10 cellular contexts compared by ENCODE assay signal in the genomic region with DNA sequence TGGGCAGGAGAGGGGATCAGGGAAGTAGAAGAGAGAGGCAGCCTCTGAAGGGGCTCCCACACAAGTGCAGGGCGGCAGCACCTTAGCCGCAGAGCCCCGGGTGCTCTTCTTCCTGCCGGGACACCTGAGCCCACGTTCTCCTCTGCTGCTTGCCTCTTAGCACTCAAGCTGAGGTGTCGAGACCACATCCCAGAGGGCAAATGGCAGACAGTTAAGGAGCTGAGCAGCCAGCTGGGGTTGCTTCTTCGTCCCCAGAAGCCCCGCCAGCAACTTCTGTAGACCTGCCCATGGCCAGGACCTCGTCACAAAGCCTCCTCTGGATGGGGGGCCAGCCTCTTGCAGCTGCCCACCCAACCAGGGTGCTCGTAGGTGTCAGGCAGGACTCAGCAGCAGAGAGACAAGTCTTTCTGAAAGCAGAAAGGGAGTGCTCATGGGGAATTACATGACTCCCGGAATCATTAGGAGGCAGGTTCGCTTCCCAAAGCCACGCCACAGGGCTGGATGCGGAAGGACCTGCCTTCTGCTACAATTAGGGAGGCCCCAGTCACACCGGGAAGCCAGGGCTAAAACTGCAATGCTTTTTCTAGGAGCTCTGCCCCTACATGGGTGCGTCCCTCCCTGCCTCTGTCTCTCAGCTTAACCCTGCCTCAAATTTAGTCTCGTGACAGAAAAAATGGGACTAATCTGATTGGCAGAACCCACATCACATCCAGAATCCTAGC.
DNase-seq lines count a peak whose midpoint lies in the region; ATAC-seq and TF ChIP-seq lines count a peak whose summit lies in the region.
"Had no signal": no experiment of that assay in that cellular context is flagged by ENCODE, and none has a peak within 500 bp of the region (broad histone marks: within the 10 kb centered on the region; RNA-seq: fewer than 3 reads in every experiment).

No MANE protein-coding gene starts in this region.

- TF ChIP-seq CTCF in GM23338 (conservative IDR thresholded peaks at IDR 0.05; ENCODE audit: low read depth in 2 of 2) (no peak), dorsolateral prefrontal cortex (IDR thresholded peaks at IDR 0.05 in 54 of 56, conservative IDR thresholded peaks at IDR 0.05 in 2 of 56; ENCODE audit: low read depth in 1 of 56, partially characterized antibody in 56 of 56) (no peak), neutrophil (IDR thresholded peaks at IDR 0.05) (no peak)

- H3K4me3 ChIP-seq in GM23338 = no peak overlapping the region
- H3K4me3 ChIP-seq in dorsolateral prefrontal cortex = no peak overlapping the region
- no peak overlapping the region for H3K4me3 ChIP-seq in neutrophil (ENCODE audit: low read depth in 1 of 2, low read length in 1 of 2)
- H3K4me3 ChIP-seq: sigmoid colon had no signal

- no peak overlapping the region for H3K27ac Mint-ChIP-seq in GM23338

- H3K27me3 ChIP-seq in GM23338 (ENCODE audit: insufficient read depth) (no peaks in the 10 kb centered on the region), dorsolateral prefrontal cortex (peaks cover 0 to 4% (median 0%) of the 10 kb centered on the region in 45 donors), neutrophil (no peaks in the 10 kb centered on the region)
- H3K27me3 ChIP-seq: sigmoid colon had no signal

- H3K9me3 Mint-ChIP-seq in GM23338 = peaks cover 9% of the 10 kb centered on the region

- peak overlapping the region; percentile 91 for H2AFZ ChIP-seq in GM23338

- H3K36me3 Mint-ChIP-seq in GM23338 (ENCODE audit: low read depth) = peaks cover 12% of the 10 kb centered on the region

- no peaks in the 10 kb centered on the region for H4K20me1 ChIP-seq in GM23338 (replicated peaks; ENCODE audit: insufficient read depth)

- no peaks in the 10 kb centered on the region for H3K79me2 ChIP-seq in GM23338 (replicated peaks; ENCODE audit: insufficient read depth)

- H3K4me1 Mint-ChIP-seq in GM23338 = peaks cover 10% of the 10 kb centered on the region

- DNase-seq in GM23338 (ENCODE audit: low spot score) (no peak), T-helper 9 cell (peak; percentile 27), dorsolateral prefrontal cortex (no peak), HT-29 (ENCODE audit: low spot score) (no peak), NOMO-1 treated with DMSO at 0.1 percent for 48 hours (lab: John Stamatoyannopoulos, UW; ENCODE audit: unreplicated experiment) (no peak)
- DNase-seq: foreskin melanocyte had no signal

- no peak overlapping the region for H3K4me3 Mint-ChIP-seq in GM23338

- H3K36me3 ChIP-seq in GM23338 (ENCODE audit: insufficient read depth) (no peaks in the 10 kb centered on the region), neutrophil (no peaks in the 10 kb centered on the region)
- H3K36me3 ChIP-seq: sigmoid colon had no signal

- H3K9me3 ChIP-seq in neutrophil = no peaks in the 10 kb centered on the region
- H3K9me3 ChIP-seq: sigmoid colon had no signal

- H3K27ac ChIP-seq in GM23338 (ENCODE audit: low read depth) = no peak overlapping the region
- peak overlapping the region in 32 of 59 donors; percentile 0 to 98 (median 56) for H3K27ac ChIP-seq in dorsolateral prefrontal cortex
- peak overlapping the region; percentile 20 for H3K27ac ChIP-seq in neutrophil
- H3K27ac ChIP-seq: sigmoid colon had no signal

- H3K4me2 ChIP-seq in GM23338 = peak overlapping the region; percentile 20; the same call in 1 of the 2 replicates

- 0 out of 2 replicates have a peak, but pooled peaks cover 10% of the 10 kb centered on the region for H3K9me2 ChIP-seq in GM23338 (ENCODE audit: insufficient read depth)

- no peaks in the 10 kb centered on the region for H3F3A ChIP-seq in GM23338 (replicated peaks; ENCODE audit: low read depth)

- no peaks in the 10 kb centered on the region for H3K27me3 Mint-ChIP-seq in GM23338 (ENCODE audit: insufficient read depth, low read depth, poor library complexity)

- no peaks in the 10 kb centered on the region; the same call in 1 of the 2 replicates for H3K4me1 ChIP-seq in GM23338 (ENCODE audit: insufficient read depth)
- H3K4me1 ChIP-seq in neutrophil (ENCODE audit: control insufficient read depth in 1 of 2, insufficient read depth in 1 of 2, low read depth in 1 of 2, low read length in 1 of 2) = peaks cover 40 to 44% of the 10 kb centered on the region in 2 experiments
- H3K4me1 ChIP-seq: sigmoid colon had no signal

- intact Hi-C loops in dorsolateral prefrontal cortex (cut with DNase I) = loop anchor here (10.0 kb wide), 2 partner anchors 105 to 125 kb away; no protein-coding TSS in a partner anchor

- ATAC-seq in GM23338 = peak; percentile 65
- ATAC-seq in HG03135 (IDR thresholded peaks at IDR 0.05; ENCODE audit: unreplicated experiment) = no peak
- no peak for ATAC-seq in HG03025 (IDR thresholded peaks at IDR 0.05; ENCODE audit: low FRiP score, unreplicated experiment)

TF ChIP-seq in GM23338, 12 proteins besides CTCF, POLR2A, EP300 and RAD21 (continues in another document):
- TF ChIP-seq EZH2 (IDR thresholded peaks at IDR 0.05; ENCODE audit: low read depth, unreplicated experiment) = no peak
- TF ChIP-seq, protein P1, sequence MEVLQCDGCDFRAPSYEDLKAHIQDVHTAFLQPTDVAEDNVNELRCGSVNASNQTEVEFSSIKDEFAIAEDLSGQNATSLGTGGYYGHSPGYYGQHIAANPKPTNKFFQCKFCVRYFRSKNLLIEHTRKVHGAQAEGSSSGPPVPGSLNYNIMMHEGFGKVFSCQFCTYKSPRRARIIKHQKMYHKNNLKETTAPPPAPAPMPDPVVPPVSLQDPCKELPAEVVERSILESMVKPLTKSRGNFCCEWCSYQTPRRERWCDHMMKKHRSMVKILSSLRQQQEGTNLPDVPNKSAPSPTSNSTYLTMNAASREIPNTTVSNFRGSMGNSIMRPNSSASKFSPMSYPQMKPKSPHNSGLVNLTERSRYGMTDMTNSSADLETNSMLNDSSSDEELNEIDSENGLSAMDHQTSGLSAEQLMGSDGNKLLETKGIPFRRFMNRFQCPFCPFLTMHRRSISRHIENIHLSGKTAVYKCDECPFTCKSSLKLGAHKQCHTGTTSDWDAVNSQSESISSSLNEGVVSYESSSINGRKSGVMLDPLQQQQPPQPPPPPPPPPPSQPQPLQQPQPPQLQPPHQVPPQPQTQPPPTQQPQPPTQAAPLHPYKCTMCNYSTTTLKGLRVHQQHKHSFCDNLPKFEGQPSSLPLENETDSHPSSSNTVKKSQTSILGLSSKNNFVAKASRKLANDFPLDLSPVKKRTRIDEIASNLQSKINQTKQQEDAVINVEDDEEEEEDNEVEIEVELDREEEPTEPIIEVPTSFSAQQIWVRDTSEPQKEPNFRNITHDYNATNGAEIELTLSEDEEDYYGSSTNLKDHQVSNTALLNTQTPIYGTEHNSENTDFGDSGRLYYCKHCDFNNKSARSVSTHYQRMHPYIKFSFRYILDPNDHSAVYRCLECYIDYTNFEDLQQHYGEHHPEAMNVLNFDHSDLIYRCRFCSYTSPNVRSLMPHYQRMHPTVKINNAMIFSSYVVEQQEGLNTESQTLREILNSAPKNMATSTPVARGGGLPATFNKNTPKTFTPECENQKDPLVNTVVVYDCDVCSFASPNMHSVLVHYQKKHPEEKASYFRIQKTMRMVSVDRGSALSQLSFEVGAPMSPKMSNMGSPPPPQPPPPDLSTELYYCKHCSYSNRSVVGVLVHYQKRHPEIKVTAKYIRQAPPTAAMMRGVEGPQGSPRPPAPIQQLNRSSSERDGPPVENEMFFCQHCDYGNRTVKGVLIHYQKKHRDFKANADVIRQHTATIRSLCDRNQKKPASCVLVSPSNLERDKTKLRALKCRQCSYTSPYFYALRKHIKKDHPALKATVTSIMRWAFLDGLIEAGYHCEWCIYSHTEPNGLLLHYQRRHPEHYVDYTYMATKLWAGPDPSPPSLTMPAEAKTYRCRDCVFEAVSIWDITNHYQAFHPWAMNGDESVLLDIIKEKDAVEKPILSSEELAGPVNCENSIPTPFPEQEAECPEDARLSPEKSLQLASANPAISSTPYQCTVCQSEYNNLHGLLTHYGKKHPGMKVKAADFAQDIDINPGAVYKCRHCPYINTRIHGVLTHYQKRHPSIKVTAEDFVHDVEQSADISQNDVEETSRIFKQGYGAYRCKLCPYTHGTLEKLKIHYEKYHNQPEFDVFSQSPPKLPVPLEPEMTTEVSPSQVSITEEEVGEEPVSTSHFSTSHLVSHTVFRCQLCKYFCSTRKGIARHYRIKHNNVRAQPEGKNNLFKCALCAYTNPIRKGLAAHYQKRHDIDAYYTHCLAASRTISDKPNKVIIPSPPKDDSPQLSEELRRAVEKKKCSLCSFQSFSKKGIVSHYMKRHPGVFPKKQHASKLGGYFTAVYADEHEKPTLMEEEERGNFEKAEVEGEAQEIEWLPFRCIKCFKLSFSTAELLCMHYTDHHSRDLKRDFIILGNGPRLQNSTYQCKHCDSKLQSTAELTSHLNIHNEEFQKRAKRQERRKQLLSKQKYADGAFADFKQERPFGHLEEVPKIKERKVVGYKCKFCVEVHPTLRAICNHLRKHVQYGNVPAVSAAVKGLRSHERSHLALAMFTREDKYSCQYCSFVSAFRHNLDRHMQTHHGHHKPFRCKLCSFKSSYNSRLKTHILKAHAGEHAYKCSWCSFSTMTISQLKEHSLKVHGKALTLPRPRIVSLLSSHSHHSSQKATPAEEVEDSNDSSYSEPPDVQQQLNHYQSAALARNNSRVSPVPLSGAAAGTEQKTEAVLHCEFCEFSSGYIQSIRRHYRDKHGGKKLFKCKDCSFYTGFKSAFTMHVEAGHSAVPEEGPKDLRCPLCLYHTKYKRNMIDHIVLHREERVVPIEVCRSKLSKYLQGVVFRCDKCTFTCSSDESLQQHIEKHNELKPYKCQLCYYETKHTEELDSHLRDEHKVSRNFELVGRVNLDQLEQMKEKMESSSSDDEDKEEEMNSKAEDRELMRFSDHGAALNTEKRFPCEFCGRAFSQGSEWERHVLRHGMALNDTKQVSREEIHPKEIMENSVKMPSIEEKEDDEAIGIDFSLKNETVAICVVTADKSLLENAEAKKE (CRISPR knock-in tag; IDR thresholded peaks at IDR 0.05) = no peak
- TF ChIP-seq, protein P2, sequence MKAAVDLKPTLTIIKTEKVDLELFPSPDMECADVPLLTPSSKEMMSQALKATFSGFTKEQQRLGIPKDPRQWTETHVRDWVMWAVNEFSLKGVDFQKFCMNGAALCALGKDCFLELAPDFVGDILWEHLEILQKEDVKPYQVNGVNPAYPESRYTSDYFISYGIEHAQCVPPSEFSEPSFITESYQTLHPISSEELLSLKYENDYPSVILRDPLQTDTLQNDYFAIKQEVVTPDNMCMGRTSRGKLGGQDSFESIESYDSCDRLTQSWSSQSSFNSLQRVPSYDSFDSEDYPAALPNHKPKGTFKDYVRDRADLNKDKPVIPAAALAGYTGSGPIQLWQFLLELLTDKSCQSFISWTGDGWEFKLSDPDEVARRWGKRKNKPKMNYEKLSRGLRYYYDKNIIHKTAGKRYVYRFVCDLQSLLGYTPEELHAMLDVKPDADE (IDR thresholded peaks at IDR 0.05) = no peak
- TF ChIP-seq NANOG (IDR thresholded peaks at IDR 0.05; ENCODE audit: borderline replicate concordance) = no peak
- no peak for TF ChIP-seq POLR2AphosphoS5 (IDR thresholded peaks at IDR 0.05; ENCODE audit: low read depth)
- TF ChIP-seq EZH2phosphoT487 (IDR thresholded peaks at IDR 0.05; ENCODE audit: unreplicated experiment) = no peak
- no peak for TF ChIP-seq ZNF114 (CRISPR knock-in tag; IDR thresholded peaks at IDR 0.05)
